ENCODE assay signal across 8 cellular contexts in genomic region chr22:30423959-30424380, GRCh38. TPM values are rescaled to one million over a fixed set of nuclear protein-coding genes. Genes with fewer than 3 reads are reported as not detected.
DNase-seq lines count a peak whose midpoint lies in the region; ATAC-seq and TF ChIP-seq lines count a peak whose summit lies in the region.

No MANE protein-coding gene starts in this region.

- TF ChIP-seq CTCF in PC-3 (conservative IDR thresholded peaks at IDR 0.05; ENCODE audit: low read depth, low read length) = no peak

- no peaks in the 10 kb centered on the region for H3K27me3 Mint-ChIP-seq in activated T-cell treated with anti-CD3 and anti-CD28 coated beads, Interleukin-2, amount 50 U/mL, for 24 hours

- peak overlapping the region; percentile 91 for H3K4me3 ChIP-seq in Jurkat, Clone E6-1 (ENCODE audit: low read length)
- H3K4me3 ChIP-seq in PC-3 (ENCODE audit: low read length) = peak overlapping the region; percentile 71

- peaks cover 63% of the 10 kb centered on the region for H3K4me1 Mint-ChIP-seq in activated T-cell treated with anti-CD3 and anti-CD28 coated beads, Interleukin-2, amount 50 U/mL, for 24 hours (ENCODE audit: low read depth)

- intact Hi-C loops in PC-3 (cut with micrococcal nuclease) = no loop called here

- H3K9me2 ChIP-seq in PC-3 (replicated peaks; ENCODE audit: low read length) = no peaks in the 10 kb centered on the region

- H4K20me1 ChIP-seq in PC-3 (ENCODE audit: low read length) = no peaks in the 10 kb centered on the region

- peaks cover 77% of the 10 kb centered on the region for H3K36me3 Mint-ChIP-seq in activated T-cell treated with anti-CD3 and anti-CD28 coated beads, Interleukin-2, amount 50 U/mL, for 24 hours (ENCODE audit: low read depth)

- peak; percentile 75 for ATAC-seq in GM21717 (IDR thresholded peaks at IDR 0.05; ENCODE audit: unreplicated experiment)
- ATAC-seq in PC-3 = peak; percentile 62

- no peaks in the 10 kb centered on the region for H3K27me3 ChIP-seq in PC-3 (ENCODE audit: low read length)

- no peaks in the 10 kb centered on the region for H3K9me3 Mint-ChIP-seq in activated T-cell treated with anti-CD3 and anti-CD28 coated beads, Interleukin-2, amount 50 U/mL, for 24 hours

- peak overlapping the region; percentile 94 for H3K4me3 Mint-ChIP-seq in activated T-cell treated with anti-CD3 and anti-CD28 coated beads, Interleukin-2, amount 50 U/mL, for 24 hours

- H2AFZ ChIP-seq in PC-3 (ENCODE audit: low read length) = peak overlapping the region; percentile 67

- H3K9ac ChIP-seq in PC-3 (ENCODE audit: low read length) = peak overlapping the region; percentile 93

- peak overlapping the region; percentile 95 for H3K27ac ChIP-seq in PC-3 (ENCODE audit: low read length)

- H3F3A ChIP-seq in PC-3 (ENCODE audit: low read length, unreplicated experiment) = no peaks in the 10 kb centered on the region

- no TSS peak for BruUV-seq in PC-3 (replicated peaks; lab: Mats Ljungman, UMichigan)

- H3K36me3 ChIP-seq in PC-3 (ENCODE audit: low read depth, low read length) = no peaks in the 10 kb centered on the region; the same call in 1 of the 2 replicates

- peaks cover 55% of the 10 kb centered on the region for H3K4me1 ChIP-seq in PC-3 (ENCODE audit: insufficient read depth, low read length)

- no peaks in the 10 kb centered on the region for H3K9me3 ChIP-seq in PC-3 (ENCODE audit: low read length)

- peak; percentile 97 for DNase-seq in DMS53 (lab: John Stamatoyannopoulos, UW)
- peak; percentile 100 for DNase-seq in Jurkat, Clone E6-1 (ENCODE audit: low read depth, low spot score)
- peak; percentile 98 for DNase-seq in PC-3
- DNase-seq in activated T-cell treated with anti-CD3 and anti-CD28 coated beads, Interleukin-2, amount 50 U/mL, for 24 hours = peak; percentile 96
- DNase-seq in erythroblast (lab: John Stamatoyannopoulos, UW) = peak; percentile 99 to 100
- peak; percentile 100 for DNase-seq in mucosa of gallbladder (ENCODE audit: low spot score)
- DNase-seq in stimulated activated CD8-positive, alpha-beta memory T cell treated with anti-CD3 and anti-CD28 coated beads, Interleukin-4, amount 100 ng/mL, for 4 hours (ENCODE audit: low read depth in 2 of 2, low spot score in 1 of 2) = peak; percentile 94 to 96

- peak overlapping the region; percentile 99 for H3K27ac Mint-ChIP-seq in activated T-cell treated with anti-CD3 and anti-CD28 coated beads, Interleukin-2, amount 50 U/mL, for 24 hours

- POLR2A ChIA-PET in PC-3 (lab: Charles Lee; ENCODE audit: unreplicated experiment) = interaction anchor here (0.5 to 1.7 kb wide), 5 partner anchors 27 to 573 kb away, joined by 5 to 7 read pairs (median 5); partner anchors contain the start of gene SEC14L2

- peak; percentile 99 for TF ChIP-seq POLR2A in erythroblast (IDR thresholded peaks at IDR 0.05; ENCODE audit: low read length)

- H3K4me2 ChIP-seq in PC-3 (ENCODE audit: low read length) = peak overlapping the region; percentile 83

- CTCF ChIA-PET in PC-3 (lab: Charles Lee) = interaction anchor here (0.5 to 1.4 kb wide), 4 partner anchors 11 to 27 kb away, joined by 3 to 5 read pairs (median 4); partner anchors contain the start of gene SEC14L2

- H3K79me2 ChIP-seq in PC-3 (ENCODE audit: low read length) = peaks cover 39% of the 10 kb centered on the region

RNA-seq across cellular contexts. Expression of gene MTFP1, which starts 1.6 kb away (rescaled TPM):
- 50.8 TPM for polyA plus RNA-seq in Jurkat, Clone E6-1 (2012; ENCODE audit: insufficient read depth, insufficient read length)
- total RNA-seq in PC-3 (2014; rRNA removed) = 59.3 and 65.7 TPM in 2 replicates
- 20.0 TPM for total RNA-seq in mucosa of gallbladder

RNA-seq across cellular contexts. Expression of gene SEC14L2, which starts 27.2 kb away (rescaled TPM):
- polyA plus RNA-seq in Jurkat, Clone E6-1 (2012; ENCODE audit: insufficient read depth, insufficient read length) = 7.3 TPM
- total RNA-seq in PC-3 (2014; rRNA removed) (9.7 and 16.8 TPM in 2 replicates), mucosa of gallbladder (35.4 TPM)

RNA-seq across cellular contexts. Expression of gene RNF215, which starts 36.8 kb away (rescaled TPM):
- 11.1 TPM for polyA plus RNA-seq in Jurkat, Clone E6-1 (2012; ENCODE audit: insufficient read depth, insufficient read length)
- 22.6 and 25.2 TPM in 2 replicates for total RNA-seq in PC-3 (2014; rRNA removed)
- 31.2 TPM for total RNA-seq in mucosa of gallbladder

RNA-seq across cellular contexts. Expression of gene SEC14L3, which starts 47.8 kb away (rescaled TPM):
- not detected for polyA plus RNA-seq in Jurkat, Clone E6-1 (2012; ENCODE audit: insufficient read depth, insufficient read length)
- total RNA-seq in PC-3 (2014; rRNA removed) = not detected in 2 replicates
- not detected for total RNA-seq in mucosa of gallbladder

Comparison
In these comparisons a context has a peak if more than half of its experiments do, and no peak if none do; other contexts are left out.
1. Peak in every context shown above with its lines: DNase-seq, ATAC-seq, H3K4me3 ChIP-seq and H3K27ac ChIP-seq.